In the genomic region with DNA sequence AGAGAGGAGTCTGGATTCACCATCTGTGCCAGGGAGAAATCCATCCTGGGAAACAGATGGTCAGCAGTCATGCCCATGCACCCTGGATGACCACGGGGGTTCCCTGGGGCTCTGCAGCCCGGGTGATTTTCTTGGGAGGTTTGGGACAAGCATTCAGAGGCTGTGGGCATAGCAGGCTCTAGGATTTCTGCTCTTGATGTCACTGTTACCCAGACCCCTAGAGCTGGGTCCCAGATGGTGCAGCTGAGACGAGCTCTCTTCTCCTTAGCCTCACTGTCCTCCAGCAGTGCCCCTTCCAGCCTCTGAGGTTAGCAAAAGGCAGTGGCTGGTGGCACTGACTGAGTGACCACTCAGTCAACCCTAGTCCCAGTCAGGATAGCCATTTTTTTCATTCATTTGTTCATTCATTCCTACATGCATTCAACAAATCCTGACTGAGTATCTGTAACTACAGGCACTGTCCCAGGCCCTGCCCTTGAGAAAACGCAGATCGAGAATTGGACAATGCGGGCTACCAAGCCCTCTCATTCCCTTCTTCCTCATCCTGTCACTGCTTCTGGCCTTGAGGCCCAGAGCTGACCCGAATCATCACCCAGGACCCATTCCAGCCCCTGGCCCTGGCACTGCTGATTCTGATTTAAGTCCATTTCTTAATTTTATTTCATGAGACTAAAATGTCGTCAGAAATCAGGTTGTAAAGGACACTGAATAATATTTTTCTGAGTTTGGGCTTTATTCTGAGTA, we compare ENCODE assay signal across 21 cellular contexts. TPM values are rescaled to one million over a fixed set of nuclear protein-coding genes. Genes with fewer than 3 reads are reported as not detected.
DNase-seq lines count a peak whose midpoint lies in the region; TF ChIP-seq lines count a peak whose summit lies in the region.
"Had no signal": no experiment of that assay in that cellular context is flagged by ENCODE, and none has a peak within 500 bp of the region (broad histone marks: within the 10 kb centered on the region; RNA-seq: fewer than 3 reads in every experiment).

No MANE protein-coding gene starts in this region.

- peak; percentile 49 for DNase-seq in activated CD8-positive, alpha-beta memory T cell treated with anti-CD3 and anti-CD28 coated beads for 24 hours
- no peak for DNase-seq in activated CD8-positive, alpha-beta memory T cell treated with anti-CD3 and anti-CD28 coated beads, Interleukin-2, amount 50 U/mL, for 48 hours
- DNase-seq in RWPE1 (ENCODE audit: low spot score) (no peak), nephron progenitor cell (no peak), GF-D8 (lab: John Stamatoyannopoulos, UW) (no peak), MCF 10A (ENCODE audit: unreplicated experiment) (no peak), mesothelial cell of epicardium (ENCODE audit: low spot score in 2 of 2, unreplicated experiment in 2 of 2) (no peak)
- DNase-seq: C1 segment of cervical spinal cord; Caco-2; CD4-positive, alpha-beta memory T cell; NCI-H1048; NCI-H187 treated with DMSO at 0.1 percent for 48 hours; NCI-H226; NCI-H510A treated with DMSO at 0.1 percent for 48 hours; NCI-H82; NK-92 treated with Interleukin-12 subunit alpha and Interleukin-12 subunit beta, amount 100 ng/mL, for 24 hours; PC-9; RPMI8226; SHP77 had no signal

- H3K4me1 Mint-ChIP-seq in nephron progenitor cell (peaks cover 26% of the 10 kb centered on the region), MCF 10A (ENCODE audit: insufficient read depth, unreplicated experiment) (no peaks in the 10 kb centered on the region), mesothelial cell of epicardium (peaks cover 22% of the 10 kb centered on the region)
- H3K4me1 Mint-ChIP-seq: IgD-negative memory B cell had no signal

- no peaks in the 10 kb centered on the region for H3K36me3 Mint-ChIP-seq in nephron progenitor cell (ENCODE audit: low read depth)
- peaks cover 5% of the 10 kb centered on the region for H3K36me3 Mint-ChIP-seq in MCF 10A (ENCODE audit: insufficient read depth, unreplicated experiment)
- H3K36me3 Mint-ChIP-seq in mesothelial cell of epicardium = peaks cover 2% of the 10 kb centered on the region

- H3K4me3 Mint-ChIP-seq in nephron progenitor cell (no peak overlapping the region), MCF 10A (ENCODE audit: unreplicated experiment) (no peak overlapping the region), mesothelial cell of epicardium (no peak overlapping the region)
- H3K4me3 Mint-ChIP-seq: CD4-positive, alpha-beta memory T cell; IgD-negative memory B cell had no signal

- BruUV-seq in MCF 10A (replicated peaks; lab: Mats Ljungman, UMichigan) = no TSS peak

- intact Hi-C loops in MCF 10A (cut with micrococcal nuclease) = loop anchor here (5.0 kb wide), 1 partner anchor 777 kb away; no protein-coding TSS in a partner anchor

- no peaks in the 10 kb centered on the region for H3K9me3 Mint-ChIP-seq in nephron progenitor cell
- H3K9me3 Mint-ChIP-seq in MCF 10A (ENCODE audit: unreplicated experiment) = no peaks in the 10 kb centered on the region
- no peaks in the 10 kb centered on the region for H3K9me3 Mint-ChIP-seq in mesothelial cell of epicardium
- H3K9me3 Mint-ChIP-seq: CD4-positive, alpha-beta memory T cell; IgD-negative memory B cell had no signal

- H3K27me3 Mint-ChIP-seq in nephron progenitor cell (ENCODE audit: low read depth, poor library complexity) = peaks cover 19% of the 10 kb centered on the region
- no peaks in the 10 kb centered on the region for H3K27me3 Mint-ChIP-seq in MCF 10A (ENCODE audit: insufficient read depth, unreplicated experiment)
- H3K27me3 Mint-ChIP-seq in mesothelial cell of epicardium (ENCODE audit: low read depth) = no peaks in the 10 kb centered on the region

- 0 out of 2 replicates have a peak overlapping the region, but pooled peaks have one; percentile 3 for H3K27ac ChIP-seq in RWPE1
- H3K27ac ChIP-seq: KMS-11, PC-9 had no signal

- H3K27ac Mint-ChIP-seq in nephron progenitor cell (peak overlapping the region; percentile 66), MCF 10A (ENCODE audit: low read depth, unreplicated experiment) (no peak overlapping the region), mesothelial cell of epicardium (no peak overlapping the region)
- H3K27ac Mint-ChIP-seq: CD4-positive, alpha-beta memory T cell; IgD-negative memory B cell had no signal

- TF ChIP-seq CTCF in RWPE1 (conservative IDR thresholded peaks at IDR 0.05; ENCODE audit: low read depth) (no peak), nephron progenitor cell (IDR thresholded peaks at IDR 0.05) (no peak), MCF 10A (IDR thresholded peaks at IDR 0.05; ENCODE audit: unreplicated experiment) (no peak), mesothelial cell of epicardium (IDR thresholded peaks at IDR 0.05; ENCODE audit: unreplicated experiment) (no peak)

- CTCF ChIA-PET in RWPE1 (lab: Yijun Ruan, JAX) (interaction anchor here (0.6 to 2.7 kb wide), 7 partner anchors 18 to 800 kb away, joined by 3 to 10 read pairs (median 3); partner anchors contain the start of gene FJX1), MCF 10A (lab: Yijun Ruan, JAX) (interaction anchor here (0.5 to 4.5 kb wide), 29 partner anchors 8 to 780 kb away, joined by 3 to 53 read pairs (median 6); partner anchors contain the start of gene FJX1)

- POLR2A ChIA-PET in RWPE1 (lab: Yijun Ruan, JAX; ENCODE audit: low non-redundant PET) = no interaction called here
- POLR2A ChIA-PET in MCF 10A (lab: Yijun Ruan, JAX) = interaction anchor here (1.1 to 3.4 kb wide), 3 partner anchors 443 to 649 kb away, joined by 3 to 11 read pairs (median 5); partner anchors contain the start of gene FJX1

RNA-seq across cellular contexts. Expression of gene COMMD9, which starts 24.5 kb away (rescaled TPM):
- total RNA-seq in MCF 10A (2022) = 38.7 and 39.8 TPM in 2 replicates
- 50.5 to 55.3 TPM (median 53.5 TPM) in 3 replicates for total RNA-seq in mesothelial cell of epicardium

RNA-seq across cellular contexts. Expression of gene PRR5L, which starts 31.3 kb away (rescaled TPM):
- total RNA-seq in MCF 10A (2022) (14.2 and 23.9 TPM in 2 replicates), mesothelial cell of epicardium (5.2 to 6.7 TPM (median 6.5 TPM) in 3 replicates)
- total RNA-seq: Caco-2 had no signal
